1 cellular context compared by ENCODE assay signal in the genomic region with DNA sequence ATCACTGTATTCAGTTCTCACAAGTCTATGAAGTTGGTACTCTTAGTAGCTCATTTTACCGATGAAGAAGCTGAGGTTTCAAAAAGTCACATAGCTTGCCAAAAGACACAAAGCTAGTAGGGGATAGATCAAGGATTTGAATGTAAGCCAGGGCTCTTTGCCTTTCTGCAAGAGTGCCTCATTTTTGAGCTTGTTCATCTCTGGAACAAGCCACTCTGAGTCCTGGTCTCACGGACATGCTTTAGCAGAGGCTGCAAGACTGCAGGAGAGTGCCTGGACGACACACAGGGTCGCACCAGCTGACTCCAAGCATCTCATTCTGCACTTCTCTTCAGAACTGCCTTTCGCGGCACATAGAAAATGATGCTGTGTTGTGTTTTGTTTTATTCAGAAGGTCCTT.
TF ChIP-seq lines count a peak whose summit lies in the region.

No MANE protein-coding gene starts in this region.

TF ChIP-seq in H1, 55 proteins besides CTCF, POLR2A, EP300 and RAD21 (continued from another document):
- TF ChIP-seq ATF2 (IDR thresholded peaks at IDR 0.05; ENCODE audit: low read length) (no peak), HDAC6 (IDR thresholded peaks at IDR 0.05; ENCODE audit: low read depth, low read length) (no peak), HDAC2 (IDR thresholded peaks at IDR 0.05; ENCODE audit: borderline replicate concordance in 1 of 2, low read depth in 2 of 2, low read length in 2 of 2) (no peak), SP2 (IDR thresholded peaks at IDR 0.05; ENCODE audit: low read length) (no peak), JUN (IDR thresholded peaks at IDR 0.05; ENCODE audit: low read depth, low read length) (no peak), ASH2L (IDR thresholded peaks at IDR 0.05; ENCODE audit: low read length) (no peak)
TF ChIP-seq in H1: peak in this region for 0.
